9 cellular contexts compared by ENCODE assay signal in the genomic region with DNA sequence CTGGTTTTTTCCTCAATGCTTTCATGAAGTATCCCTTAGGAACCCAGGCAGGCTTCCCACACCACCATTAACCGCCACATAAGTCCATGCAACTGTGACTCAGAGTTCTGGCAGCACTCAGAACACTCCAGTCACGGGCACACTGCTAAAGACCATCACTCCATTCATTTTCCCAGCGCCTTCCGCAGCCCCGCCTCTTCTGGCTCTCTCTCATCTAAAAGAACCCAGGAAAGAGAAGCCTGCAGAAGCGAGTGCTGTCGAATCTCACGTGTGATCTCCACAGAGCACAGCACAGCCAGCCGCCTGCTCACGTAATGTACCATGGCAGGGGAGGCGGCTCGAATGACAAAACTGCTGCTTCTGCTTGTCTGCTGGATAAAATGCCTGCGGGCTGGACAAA. TPM values are rescaled to one million over a fixed set of nuclear protein-coding genes. Genes with fewer than 3 reads are reported as not detected.
DNase-seq lines count a peak whose midpoint lies in the region; ATAC-seq, FAIRE-seq and TF ChIP-seq lines count a peak whose summit lies in the region.
"Had no signal": no experiment of that assay in that cellular context is flagged by ENCODE, and none has a peak within 500 bp of the region (broad histone marks: within the 10 kb centered on the region; RNA-seq: fewer than 3 reads in every experiment).

No MANE protein-coding gene starts in this region.

- H3K9me3 Mint-ChIP-seq in GM23338, result no peaks in the 10 kb centered on the region
- no peaks in the 10 kb centered on the region for H3K9me3 Mint-ChIP-seq in activated T-helper 17 cell treated with anti-CD3 and anti-CD28 coated beads, Interleukin-2, amount 50 U/mL, for 72 hours

- H3K9me2 ChIP-seq in GM23338 (ENCODE audit: insufficient read depth), result no peaks in the 10 kb centered on the region

- H3K4me1 ChIP-seq in GM23338 (ENCODE audit: insufficient read depth) (no peaks in the 10 kb centered on the region), kidney (ENCODE audit: control insufficient read depth in 1 of 2, insufficient read depth in 1 of 2, low read depth in 1 of 2, low read length in 2 of 2) (peaks cover 16 to 20% of the 10 kb centered on the region in 2 donors), aorta (ENCODE audit: control insufficient read depth in 1 of 2, insufficient read depth in 2 of 2, low read length in 2 of 2) (no peaks in the 10 kb centered on the region)

- H4K20me1 ChIP-seq in GM23338 (replicated peaks; ENCODE audit: insufficient read depth), result no peaks in the 10 kb centered on the region

- H3K4me2 ChIP-seq in GM23338, result no peak overlapping the region

- peak overlapping the region; percentile 86 for H3K27ac Mint-ChIP-seq in GM23338
- no peak overlapping the region for H3K27ac Mint-ChIP-seq in activated T-helper 17 cell treated with anti-CD3 and anti-CD28 coated beads, Interleukin-2, amount 50 U/mL, for 72 hours

- H3K27me3 Mint-ChIP-seq in GM23338 (ENCODE audit: insufficient read depth, low read depth, poor library complexity), result peaks cover 5% of the 10 kb centered on the region
- H3K27me3 Mint-ChIP-seq in activated T-helper 17 cell treated with anti-CD3 and anti-CD28 coated beads, Interleukin-2, amount 50 U/mL, for 72 hours, result no peaks in the 10 kb centered on the region

- no peaks in the 10 kb centered on the region for H3K36me3 ChIP-seq in GM23338 (ENCODE audit: insufficient read depth)
- H3K36me3 ChIP-seq in kidney (ENCODE audit: control insufficient read depth in 1 of 2, insufficient read depth in 2 of 2, low read length in 2 of 2), result no peaks in the 10 kb centered on the region
- H3K36me3 ChIP-seq in aorta (ENCODE audit: control insufficient read depth in 1 of 2, insufficient read depth in 2 of 2, low read length in 1 of 2), result peaks cover 0 to 1% of the 10 kb centered on the region in 2 donors

- H3K4me3 ChIP-seq in GM23338, result no peak overlapping the region
- peak overlapping the region in 1 of 2 donors; percentile 42 for H3K4me3 ChIP-seq in kidney (ENCODE audit: low read length in 2 of 2)
- H3K4me3 ChIP-seq in aorta (ENCODE audit: low read length in 2 of 2), result no peak overlapping the region

- FAIRE-seq in kidney (lab: Jason Lieb, UNC), result no peak

- 84 to 85% methylated on average over 13 of the region's 13 CpGs for WGBS in aorta, 2 donors

- ATAC-seq in GM23338, result no peak
- ATAC-seq in activated T-helper 17 cell treated with anti-CD3 and anti-CD28 coated beads, Interleukin-2, amount 50 U/mL, for 72 hours (replicated peaks), result no peak
- ATAC-seq in aorta (ENCODE audit: low FRiP score), result no peak
- no peak for ATAC-seq in GM21381 (IDR thresholded peaks at IDR 0.05; ENCODE audit: unreplicated experiment)
- no peak for ATAC-seq in HG03045 (IDR thresholded peaks at IDR 0.05; ENCODE audit: unreplicated experiment)
- no peak for ATAC-seq in GM18873 (IDR thresholded peaks at IDR 0.05; ENCODE audit: low FRiP score, unreplicated experiment)

- 0 out of 2 replicates have a peak, but pooled peaks cover 3% of the 10 kb centered on the region for H3K79me2 ChIP-seq in GM23338 (replicated peaks; ENCODE audit: insufficient read depth)

- peak overlapping the region; percentile 56; the same call in 2 of the 3 replicates for H3K4me3 Mint-ChIP-seq in GM23338
- H3K4me3 Mint-ChIP-seq in activated T-helper 17 cell treated with anti-CD3 and anti-CD28 coated beads, Interleukin-2, amount 50 U/mL, for 72 hours, result peak overlapping the region; percentile 87

- no peak overlapping the region; the same call in 1 of the 2 replicates for H2AFZ ChIP-seq in GM23338

- intact Hi-C loops in kidney (cut with DNase I) (no loop called here), aorta (cut with DNase I) (loop anchor here in 1 of 2 donors (5.0 kb wide), 1 partner anchor 66 kb away; the partner anchor contains the start of gene INTS1)

- H3K4me1 Mint-ChIP-seq in GM23338, result peaks cover 31% of the 10 kb centered on the region
- H3K4me1 Mint-ChIP-seq in activated T-helper 17 cell treated with anti-CD3 and anti-CD28 coated beads, Interleukin-2, amount 50 U/mL, for 72 hours, result peaks cover 13% of the 10 kb centered on the region

- no peaks in the 10 kb centered on the region for H3F3A ChIP-seq in GM23338 (replicated peaks; ENCODE audit: low read depth)

- H3K36me3 Mint-ChIP-seq in GM23338 (ENCODE audit: low read depth), result peaks cover 44% of the 10 kb centered on the region
- peaks cover 39% of the 10 kb centered on the region for H3K36me3 Mint-ChIP-seq in activated T-helper 17 cell treated with anti-CD3 and anti-CD28 coated beads, Interleukin-2, amount 50 U/mL, for 72 hours (ENCODE audit: low read depth)

- no peaks in the 10 kb centered on the region for H3K27me3 ChIP-seq in GM23338 (ENCODE audit: insufficient read depth)
- H3K27me3 ChIP-seq in aorta (ENCODE audit: control insufficient read depth in 1 of 2, insufficient read depth in 2 of 2, low read length in 1 of 2), result no peaks in the 10 kb centered on the region

- H3K9me3 ChIP-seq in kidney (ENCODE audit: control insufficient read depth in 1 of 2, low read length in 2 of 2), result no peaks in the 10 kb centered on the region
- no peaks in the 10 kb centered on the region for H3K9me3 ChIP-seq in aorta (ENCODE audit: control insufficient read depth, low read length)

- TF ChIP-seq CTCF in 22Rv1 (IDR thresholded peaks at IDR 0.05), result no peak
- TF ChIP-seq CTCF in GM23338 (conservative IDR thresholded peaks at IDR 0.05; ENCODE audit: low read depth in 2 of 2), result no peak
- no peak for TF ChIP-seq CTCF in kidney (IDR thresholded peaks at IDR 0.05; ENCODE audit: borderline replicate concordance, extremely low read depth, insufficient read depth)

- DNase-seq in GM23338 (ENCODE audit: low spot score), result no peak
- peak; percentile 67 for DNase-seq in kidney
- DNase-seq in aorta, result no peak
- DNase-seq: central memory CD4-positive, alpha-beta T cell had no signal

- H3K9ac ChIP-seq in kidney (ENCODE audit: low read length in 2 of 2), result peak overlapping the region in 1 of 2 donors; percentile 8

- H3K27ac ChIP-seq in 22Rv1, result peak overlapping the region; percentile 23; the same call in 1 of the 2 replicates
- H3K27ac ChIP-seq in GM23338 (ENCODE audit: low read depth), result no peak overlapping the region
- H3K27ac ChIP-seq in kidney (ENCODE audit: low read depth in 2 of 2, low read length in 2 of 2), result peak overlapping the region; percentile 66 to 84
- no peak overlapping the region for H3K27ac ChIP-seq in aorta (ENCODE audit: low read depth in 1 of 2, low read length in 2 of 2)

TF ChIP-seq in GM23338, 12 proteins besides CTCF, POLR2A, EP300 and RAD21 (continues in another document):
- no peak for TF ChIP-seq REST (IDR thresholded peaks at IDR 0.05; ENCODE audit: unreplicated experiment)
- TF ChIP-seq ZNF114 (CRISPR knock-in tag; IDR thresholded peaks at IDR 0.05), result no peak
- no peak for TF ChIP-seq JUNB (IDR thresholded peaks at IDR 0.05; ENCODE audit: unreplicated experiment)
- no peak for TF ChIP-seq ZNF331 (CRISPR knock-in tag; IDR thresholded peaks at IDR 0.05; ENCODE audit: low read depth)
- TF ChIP-seq POLR2AphosphoS5 (IDR thresholded peaks at IDR 0.05; ENCODE audit: low read depth), result no peak

RNA-seq across cellular contexts. Expression of gene PSMG3, which starts 1.9 kb away (rescaled TPM):
- total RNA-seq in GM23338 (2014; rRNA removed; shearing (Covaris generic)), result 28.3 and 32.0 TPM in 2 replicates
- polyA plus RNA-seq in GM23338 (2016; fragmentation: Nextera tagmentation; extraction: Ambion mirVana) (84.8 and 93.6 TPM in 2 replicates), kidney (ENCODE audit: insufficient read depth, low read depth, low replicate concordance) (66.6 TPM), aorta (10 to 100 TPM; 42.9 to 45.2 TPM)
- 10 to 100 TPM; 26.4 to 46.4 TPM for total RNA-seq in activated T-helper 17 cell treated with anti-CD3 and anti-CD28 coated beads, Interleukin-2, amount 50 U/mL, for 72 hours
- total RNA-seq in kidney (29.7 TPM), aorta (10 to 100 TPM; 14.1 to 18.9 TPM)

RNA-seq across cellular contexts. Expression of gene TMEM184A, which starts 11.9 kb away (rescaled TPM):
- total RNA-seq in GM23338 (2014; rRNA removed; shearing (Covaris generic)), result 0.04 and 0.66 TPM in 2 replicates
- 0.03 and 0.18 TPM in 2 replicates for polyA plus RNA-seq in GM23338 (2016; fragmentation: Nextera tagmentation; extraction: Ambion mirVana)
- total RNA-seq in activated T-helper 17 cell treated with anti-CD3 and anti-CD28 coated beads, Interleukin-2, amount 50 U/mL, for 72 hours, result not detected
- total RNA-seq in kidney, result 11.0 TPM
- 6.8 TPM for polyA plus RNA-seq in kidney (ENCODE audit: insufficient read depth, low read depth, low replicate concordance)
- total RNA-seq in aorta, result under 1 TPM in 1 of 2 donors, not detected in 1; 0.06 TPM
- polyA plus RNA-seq in aorta, result 1 to 10 TPM in 1 of 2 donors, under 1 TPM in 1; 0.84 to 6.1 TPM

RNA-seq across cellular contexts. Expression of gene MAFK, which starts 37.4 kb away (rescaled TPM):
- 14.2 and 19.3 TPM in 2 replicates for total RNA-seq in GM23338 (2014; rRNA removed; shearing (Covaris generic))
- polyA plus RNA-seq in GM23338 (2016; fragmentation: Nextera tagmentation; extraction: Ambion mirVana), result 4.4 and 5.1 TPM in 2 replicates
- total RNA-seq in activated T-helper 17 cell treated with anti-CD3 and anti-CD28 coated beads, Interleukin-2, amount 50 U/mL, for 72 hours, result 10 to 100 TPM; 40.1 to 41.5 TPM
- total RNA-seq in kidney, result 37.0 TPM
- 12.9 TPM for polyA plus RNA-seq in kidney (ENCODE audit: insufficient read depth, low read depth, low replicate concordance)
- total RNA-seq in aorta, result 100 to 1,000 TPM in 1 of 2 donors, 10 to 100 TPM in 1; 86.3 to 131 TPM
- polyA plus RNA-seq in aorta, result 100 to 1,000 TPM in 1 of 2 donors, 10 to 100 TPM in 1; 85.4 to 106 TPM

Comparison
In these comparisons a context has a peak if more than half of its experiments do, and no peak if none do; other contexts are left out.
1. H3K27ac ChIP-seq: peak in 22Rv1 (single experiment) and kidney (2 of 2); none in GM23338 (single experiment) and aorta (0 of 2).